ENCODE assay signal across 24 cellular contexts in the genomic region with DNA sequence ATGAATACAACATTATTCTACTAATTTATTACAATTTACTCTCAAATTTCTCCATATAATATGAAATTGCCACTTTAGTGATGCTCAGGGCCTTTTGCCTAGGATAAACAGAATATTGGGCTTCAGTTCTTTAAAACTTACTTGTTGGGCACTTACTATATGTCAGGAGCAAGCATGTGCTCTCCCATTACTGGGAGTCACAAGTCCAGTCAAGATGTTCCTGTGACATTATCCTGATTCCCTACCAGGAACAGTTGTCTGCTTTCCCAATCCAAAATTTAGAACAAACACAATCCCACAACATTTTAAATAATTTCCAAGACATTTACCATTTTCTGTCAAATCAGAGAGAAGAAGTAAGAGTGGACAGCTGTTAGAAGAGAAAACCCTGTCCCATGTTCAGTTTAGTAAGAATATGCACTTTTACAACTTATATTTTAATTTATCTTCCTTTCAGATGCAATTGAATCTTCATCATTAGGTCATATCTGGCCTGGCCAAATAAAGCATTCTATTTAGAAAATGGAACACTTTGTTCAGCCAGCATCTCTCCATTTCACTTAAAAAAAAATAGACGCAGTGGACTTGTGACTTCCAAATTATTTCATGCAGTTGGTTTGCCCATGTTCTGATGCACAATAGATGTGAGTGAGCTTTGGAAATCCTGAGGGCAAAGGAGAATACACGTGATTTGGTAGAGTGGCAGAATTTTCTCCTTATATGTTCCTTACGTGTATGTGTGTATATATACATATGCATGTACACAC.
"Had no signal": no experiment of that assay in that cellular context is flagged by ENCODE, and none has a peak within 500 bp of the region (broad histone marks: within the 10 kb centered on the region; RNA-seq: fewer than 3 reads in every experiment).

No MANE protein-coding gene starts in this region.

- H3K36me3 ChIP-seq: esophagus squamous epithelium, heart right ventricle, lower lobe of right lung, neural progenitor cell, ovary, right lobe of liver, tibial artery, upper lobe of left lung, uterus had no signal

- H2AFZ ChIP-seq: neural progenitor cell had no signal

- FAIRE-seq: islet of Langerhans, small intestine had no signal

- H3K4me1 ChIP-seq: foreskin keratinocyte, lower lobe of right lung, neural progenitor cell, right lobe of liver, tibial artery, upper lobe of left lung, uterus had no signal

- H3K4me2 ChIP-seq: neural progenitor cell had no signal

- ATAC-seq: effector memory CD8-positive, alpha-beta T cell; foreskin keratinocyte; left lobe of liver; lower lobe of right lung; natural killer cell treated with Interleukin-12 subunit alpha and Interleukin-12 subunit beta and Interleukin-15 and Interleukin-18, amount 100 ng/mL, for 72 hours; right lobe of liver had no signal

- H3K9ac ChIP-seq: neural progenitor cell had no signal

- H3K27ac ChIP-seq: epithelial cell of prostate, foreskin keratinocyte, heart right ventricle, lower lobe of right lung, neural progenitor cell, ovary, right lobe of liver, upper lobe of left lung had no signal

- DNase-seq: cerebellar nuclear complex; effector memory CD8-positive, alpha-beta T cell; esophagus squamous epithelium; foreskin keratinocyte; heart right ventricle; hypothalamus; kidney glomerular epithelial cell; lower lobe of right lung; mesenchymal stem cell; midbrain; nucleus accumbens; ovary; right lobe of liver; small intestine; stimulated activated CD4-positive, alpha-beta T cell treated with anti-CD3 and anti-CD28 coated beads, Interleukin-12 subunit alpha, Interleukin-12 subunit beta, amount 100 ng/mL, for 4 hours; stimulated activated naive CD4-positive, alpha-beta T cell; tibial artery; upper lobe of left lung; uterus had no signal

- H3K27me3 ChIP-seq: neural progenitor cell, ovary, right lobe of liver, tibial artery, upper lobe of left lung, uterus had no signal

- H3K9me3 ChIP-seq: esophagus squamous epithelium, heart right ventricle, lower lobe of right lung, ovary, right lobe of liver, tibial artery, upper lobe of left lung, uterus had no signal

- H3K4me3 ChIP-seq: esophagus squamous epithelium, heart right ventricle, lower lobe of right lung, neural progenitor cell, ovary, right lobe of liver, tibial artery, upper lobe of left lung, uterus had no signal
